Comparison of ENCODE assay signal across 16 cellular contexts in the genomic region with DNA sequence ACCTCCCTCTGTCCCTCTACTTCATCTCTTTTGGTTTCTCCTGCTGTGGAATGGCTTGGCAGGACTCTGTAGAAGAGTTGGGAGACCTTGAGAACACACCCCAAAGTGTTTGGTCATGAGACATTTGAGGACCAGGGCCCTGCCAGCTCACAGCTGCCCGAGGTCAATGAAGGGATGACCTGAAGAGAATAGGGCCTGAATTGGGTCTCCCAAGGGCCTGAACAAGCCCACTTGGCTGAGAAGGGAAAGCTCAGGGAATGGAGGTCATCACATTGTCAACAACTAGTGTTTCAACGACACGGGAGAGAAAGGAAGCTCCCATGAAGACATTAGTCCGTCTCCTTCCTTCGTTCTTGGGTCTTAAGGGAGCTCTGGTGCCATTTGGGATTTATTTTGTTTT. TPM values are rescaled to one million over a fixed set of nuclear protein-coding genes. Genes with fewer than 3 reads are reported as not detected.
DNase-seq lines count a peak whose midpoint lies in the region; ATAC-seq and TF ChIP-seq lines count a peak whose summit lies in the region.
"Had no signal": no experiment of that assay in that cellular context is flagged by ENCODE, and none has a peak within 500 bp of the region (broad histone marks: within the 10 kb centered on the region; RNA-seq: fewer than 3 reads in every experiment).

No MANE protein-coding gene starts in this region.

- H3K9me3 ChIP-seq in right atrium auricular region (no peaks in the 10 kb centered on the region), esophagus muscularis mucosa (no peaks in the 10 kb centered on the region), lower lobe of right lung (no peaks in the 10 kb centered on the region)
- H3K9me3 ChIP-seq: HAP-1 had no signal

- no peaks in the 10 kb centered on the region for H3K4me1 ChIP-seq in right atrium auricular region
- H3K4me1 ChIP-seq in esophagus muscularis mucosa = no peaks in the 10 kb centered on the region
- H3K4me1 ChIP-seq in lower lobe of right lung = no peaks in the 10 kb centered on the region
- H3K4me1 ChIP-seq: HAP-1 had no signal

- H3K4me3 ChIP-seq in right atrium auricular region (no peak overlapping the region), esophagus muscularis mucosa (no peak overlapping the region), lower lobe of right lung (no peak overlapping the region)
- H3K4me3 ChIP-seq: GM23338, HAP-1 had no signal

- H3K4me3 Mint-ChIP-seq in type B pancreatic cell = no peak overlapping the region
- H3K4me3 Mint-ChIP-seq: CD4-positive, alpha-beta memory T cell; GM23338; HFFc6 had no signal

- peak; percentile 10 for DNase-seq in cardiac septum (ENCODE audit: low spot score)
- DNase-seq in right atrium auricular region (ENCODE audit: low spot score) = no peak
- peak; percentile 75 for DNase-seq in esophagus muscularis mucosa (ENCODE audit: extremely low spot score)
- DNase-seq in type B pancreatic cell (ENCODE audit: extremely low spot score, unreplicated experiment) = peak; percentile 42
- DNase-seq in lower lobe of right lung = no peak
- no peak for DNase-seq in NCI-H69 (lab: John Stamatoyannopoulos, UW)
- DNase-seq: C1 segment of cervical spinal cord; Calu3; CD4-positive, alpha-beta memory T cell; COR-L47; DMS53; DMS79 treated with DMSO at 0.1 percent for 48 hours; GF-D8; HFFc6 had no signal

- intact Hi-C loops in cardiac septum (cut with DNase I) = no loop called here
- intact Hi-C loops in esophagus muscularis mucosa (cut with DNase I) = no loop called here
- intact Hi-C loops in lower lobe of right lung (cut with DNase I) = no loop called here

- H3K36me3 ChIP-seq in right atrium auricular region = no peaks in the 10 kb centered on the region
- no peaks in the 10 kb centered on the region for H3K36me3 ChIP-seq in esophagus muscularis mucosa
- no peaks in the 10 kb centered on the region for H3K36me3 ChIP-seq in lower lobe of right lung
- H3K36me3 ChIP-seq: HAP-1 had no signal

- H3K27ac ChIP-seq in right atrium auricular region (no peak overlapping the region), esophagus muscularis mucosa (replicated peaks in 1 of 4) (no peak overlapping the region), lower lobe of right lung (no peak overlapping the region)

- TF ChIP-seq CTCF in right atrium auricular region (IDR thresholded peaks at IDR 0.05) = no peak
- no peak for TF ChIP-seq CTCF in esophagus muscularis mucosa (IDR thresholded peaks at IDR 0.05)
- no peak for TF ChIP-seq CTCF in type B pancreatic cell (conservative IDR thresholded peaks at IDR 0.05)
- no peak for TF ChIP-seq CTCF in lower lobe of right lung (IDR thresholded peaks at IDR 0.05)

- no peak for TF ChIP-seq POLR2A in esophagus muscularis mucosa (IDR thresholded peaks at IDR 0.05; ENCODE audit: low read depth)

- H3K36me3 Mint-ChIP-seq in type B pancreatic cell = no peaks in the 10 kb centered on the region
- H3K36me3 Mint-ChIP-seq: CD4-positive, alpha-beta memory T cell had no signal

- no peak overlapping the region for H3K27ac Mint-ChIP-seq in type B pancreatic cell
- H3K27ac Mint-ChIP-seq: CD4-positive, alpha-beta memory T cell; GM23338; HFFc6 had no signal

- no peak for ATAC-seq in lower lobe of right lung
- ATAC-seq: GM23338 had no signal

- no peaks in the 10 kb centered on the region for H3K9me3 Mint-ChIP-seq in type B pancreatic cell
- H3K9me3 Mint-ChIP-seq: HFFc6 had no signal

- H3K27me3 Mint-ChIP-seq in type B pancreatic cell = peaks cover 19% of the 10 kb centered on the region

- no peaks in the 10 kb centered on the region for H3K4me1 Mint-ChIP-seq in type B pancreatic cell (ENCODE audit: unreplicated experiment)
- H3K4me1 Mint-ChIP-seq: CD4-positive, alpha-beta memory T cell; GM23338 had no signal

- H3K27me3 ChIP-seq in right atrium auricular region (no peaks in the 10 kb centered on the region), esophagus muscularis mucosa (no peaks in the 10 kb centered on the region), lower lobe of right lung (ENCODE audit: low read depth) (no peaks in the 10 kb centered on the region)

- 94% methylated on average over 5 of the region's 5 CpGs for WGBS in esophagus muscularis mucosa

- TF ChIP-seq EP300 in esophagus muscularis mucosa (IDR thresholded peaks at IDR 0.05) = no peak

RNA-seq across cellular contexts. Expression of a gene that starts 52.8 kb away (rescaled TPM):
- total RNA-seq in cardiac septum (7.5 TPM), right atrium auricular region (1 to 10 TPM; 3.7 to 6.6 TPM), esophagus muscularis mucosa (10 to 100 TPM in 2 of 4 donors, 1 to 10 TPM in 2; 8.1 to 12.5 (median 10.2) TPM), type B pancreatic cell (ENCODE audit: low replicate concordance) (14.0 and 19.0 TPM in 2 replicates), lower lobe of right lung (10.3 TPM)

Comparison
In these comparisons a context has a peak if more than half of its experiments do, and no peak if none do; other contexts are left out.
1. DNase-seq: peak in cardiac septum (single experiment), esophagus muscularis mucosa (single experiment) and type B pancreatic cell (single experiment); none in right atrium auricular region (single experiment), lower lobe of right lung (single experiment) and NCI-H69 (single experiment).